13 cellular contexts compared by ENCODE assay signal in genomic region chr16:20762404-20763123, GRCh38. TPM values are rescaled to one million over a fixed set of nuclear protein-coding genes. Genes with fewer than 3 reads are reported as not detected.
A peak's percentile ranks its signal among the peaks of the same experiment; 100 is the strongest.
DNase-seq lines count a peak whose midpoint lies in the region; ATAC-seq, FAIRE-seq and TF ChIP-seq lines count a peak whose summit lies in the region.
"Had no signal": no experiment of that assay in that cellular context is flagged by ENCODE, and none has a peak within 500 bp of the region (broad histone marks: within the 10 kb centered on the region; RNA-seq: fewer than 3 reads in every experiment).

No MANE protein-coding gene starts in this region.

- H3K4me3 ChIP-seq in kidney (ENCODE audit: low read length in 2 of 2) (peak overlapping the region in 1 of 2 donors; percentile 65), MG63 (no peak overlapping the region; the same call in 1 of the 2 replicates), BE2C (ENCODE audit: low read depth, low read length) (no peak overlapping the region)

- H3K9ac ChIP-seq in kidney (ENCODE audit: low read length in 2 of 2): peak overlapping the region in 1 of 2 donors; percentile 63

- no peaks in the 10 kb centered on the region for H3K27me3 Mint-ChIP-seq in activated CD8-positive, alpha-beta memory T cell treated with anti-CD3 and anti-CD28 coated beads, Interleukin-2, amount 10 ng/mL, durations not matched to agents 7 days and 5 days
- peaks cover 6% of the 10 kb centered on the region for H3K27me3 Mint-ChIP-seq in WTC11 (ENCODE audit: low read depth)
- H3K27me3 Mint-ChIP-seq in stimulated activated naive CD8-positive, alpha-beta T cell treated with anti-CD3 and anti-CD28 coated beads, Interleukin-15, amount 100 ng/mL, for 72 hours: no peaks in the 10 kb centered on the region

- H3K9me3 ChIP-seq in kidney (ENCODE audit: control insufficient read depth in 1 of 2, low read length in 2 of 2) (no peaks in the 10 kb centered on the region), MG63 (peaks cover 6% of the 10 kb centered on the region; the same call in 1 of the 2 replicates), BE2C (no peaks in the 10 kb centered on the region)
- H3K9me3 ChIP-seq: esophagus squamous epithelium had no signal

- TF ChIP-seq CTCF in WTC11 (IDR thresholded peaks at IDR 0.05) (no peak), kidney (IDR thresholded peaks at IDR 0.05; ENCODE audit: borderline replicate concordance, extremely low read depth, insufficient read depth) (no peak), BE2C (IDR thresholded peaks at IDR 0.05; ENCODE audit: low read depth, low read length) (no peak)

- peaks cover 5% of the 10 kb centered on the region for H3K9me3 Mint-ChIP-seq in activated CD8-positive, alpha-beta memory T cell treated with anti-CD3 and anti-CD28 coated beads, Interleukin-2, amount 10 ng/mL, durations not matched to agents 7 days and 5 days (ENCODE audit: low read depth)
- H3K9me3 Mint-ChIP-seq in WTC11: peaks cover 25% of the 10 kb centered on the region
- H3K9me3 Mint-ChIP-seq in stimulated activated naive CD8-positive, alpha-beta T cell treated with anti-CD3 and anti-CD28 coated beads, Interleukin-15, amount 100 ng/mL, for 72 hours: peaks cover 0 to 16% of the 10 kb centered on the region in 2 donors

- intact Hi-C loops in kidney (cut with DNase I): no loop called here

- POLR2A ChIA-PET in WTC11 (lab: Charles Lee): no interaction called here

- H3K27me3 ChIP-seq in MG63 (peaks cover 14% of the 10 kb centered on the region), BE2C (0 out of 2 replicates have a peak, but pooled peaks cover 3% of the 10 kb centered on the region)
- H3K27me3 ChIP-seq: esophagus squamous epithelium had no signal

- CTCF ChIA-PET in activated CD8-positive, alpha-beta memory T cell treated with anti-CD3 and anti-CD28 coated beads, Interleukin-2, amount 10 ng/mL, durations not matched to agents 7 days and 5 days (lab: Charles Lee): interaction anchor here (0.7 to 1.3 kb wide), 2 partner anchors 22 to 103 kb away, joined by 3 to 4 read pairs; no protein-coding TSS in a partner anchor
- CTCF ChIA-PET in WTC11 (lab: Charles Lee): interaction anchor here (1.0 kb wide), 2 partner anchors 11 to 1161 kb away, joined by 3 to 4 read pairs; no protein-coding TSS in a partner anchor

- H3K36me3 ChIP-seq in kidney (ENCODE audit: control insufficient read depth in 1 of 2, insufficient read depth in 2 of 2, low read length in 2 of 2): no peaks in the 10 kb centered on the region
- no peaks in the 10 kb centered on the region for H3K36me3 ChIP-seq in MG63
- H3K36me3 ChIP-seq in BE2C: no peaks in the 10 kb centered on the region
- H3K36me3 ChIP-seq: esophagus squamous epithelium had no signal

- H3K4me1 Mint-ChIP-seq in activated CD8-positive, alpha-beta memory T cell treated with anti-CD3 and anti-CD28 coated beads, Interleukin-2, amount 10 ng/mL, durations not matched to agents 7 days and 5 days: peaks cover 23% of the 10 kb centered on the region
- peaks cover 18% of the 10 kb centered on the region for H3K4me1 Mint-ChIP-seq in WTC11
- H3K4me1 Mint-ChIP-seq in stimulated activated naive CD8-positive, alpha-beta T cell treated with anti-CD3 and anti-CD28 coated beads, Interleukin-15, amount 100 ng/mL, for 72 hours: peaks cover 29% of the 10 kb centered on the region

- peak overlapping the region; percentile 88 to 92 for H3K27ac ChIP-seq in kidney (ENCODE audit: low read depth in 2 of 2, low read length in 2 of 2)

- DNase-seq in activated CD8-positive, alpha-beta memory T cell treated with anti-CD3 and anti-CD28 coated beads, Interleukin-2, amount 10 ng/mL, durations not matched to agents 7 days and 5 days: no peak
- no peak for DNase-seq in activated CD8-positive, alpha-beta memory T cell treated with anti-CD3 and anti-CD28 coated beads, Interleukin-2, amount 50 U/mL, for 4 hours
- DNase-seq in WTC11 (ENCODE audit: low spot score) (no peak), kidney (no peak), MG63 (no peak), NCI-H82 treated with DMSO at 0.1 percent for 48 hours (lab: John Stamatoyannopoulos, UW; ENCODE audit: unreplicated experiment) (no peak), BE2C (no peak)
- DNase-seq in stimulated activated naive CD8-positive, alpha-beta T cell treated with anti-CD3 and anti-CD28 coated beads, Interleukin-15, amount 100 ng/mL, for 72 hours: no peak
- DNase-seq: DND-41, esophagus squamous epithelium, RPMI8226 had no signal

- H3K36me3 Mint-ChIP-seq in activated CD8-positive, alpha-beta memory T cell treated with anti-CD3 and anti-CD28 coated beads, Interleukin-2, amount 10 ng/mL, durations not matched to agents 7 days and 5 days: peaks cover 10% of the 10 kb centered on the region
- peaks cover 8% of the 10 kb centered on the region; the same call in 1 of the 2 replicates for H3K36me3 Mint-ChIP-seq in WTC11

- no peak for FAIRE-seq in kidney (lab: Jason Lieb, UNC)
- FAIRE-seq: HTR-8/SVneo, TTC549 had no signal

- peaks cover 2 to 25% of the 10 kb centered on the region in 2 donors for H3K4me1 ChIP-seq in kidney (ENCODE audit: control insufficient read depth in 1 of 2, insufficient read depth in 1 of 2, low read depth in 1 of 2, low read length in 2 of 2)
- no peaks in the 10 kb centered on the region for H3K4me1 ChIP-seq in BE2C

- no peak for ATAC-seq in activated CD8-positive, alpha-beta memory T cell treated with anti-CD3 and anti-CD28 coated beads, Interleukin-2, amount 10 ng/mL, durations not matched to agents 7 days and 5 days
- ATAC-seq in WTC11: no peak
- ATAC-seq in stimulated activated naive CD8-positive, alpha-beta T cell treated with anti-CD3 and anti-CD28 coated beads, Interleukin-15, amount 100 ng/mL, for 72 hours: no peak

- peak overlapping the region; percentile 92 for H3K27ac Mint-ChIP-seq in activated CD8-positive, alpha-beta memory T cell treated with anti-CD3 and anti-CD28 coated beads, Interleukin-2, amount 10 ng/mL, durations not matched to agents 7 days and 5 days
- H3K27ac Mint-ChIP-seq in WTC11: no peak overlapping the region
- H3K27ac Mint-ChIP-seq in stimulated activated naive CD8-positive, alpha-beta T cell treated with anti-CD3 and anti-CD28 coated beads, Interleukin-15, amount 100 ng/mL, for 72 hours: peak overlapping the region in 1 of 2 donors; percentile 95

- H3K4me3 Mint-ChIP-seq in activated CD8-positive, alpha-beta memory T cell treated with anti-CD3 and anti-CD28 coated beads, Interleukin-2, amount 10 ng/mL, durations not matched to agents 7 days and 5 days: peak overlapping the region; percentile 85
- peak overlapping the region; percentile 79; the same call in 1 of the 2 replicates for H3K4me3 Mint-ChIP-seq in WTC11
- H3K4me3 Mint-ChIP-seq in stimulated activated naive CD8-positive, alpha-beta T cell treated with anti-CD3 and anti-CD28 coated beads, Interleukin-15, amount 100 ng/mL, for 72 hours: peak overlapping the region; percentile 80 to 90

RNA-seq across cellular contexts. Expression of gene ACSM3, which starts 1.2 kb away (rescaled TPM):
- total RNA-seq in activated CD8-positive, alpha-beta memory T cell treated with anti-CD3 and anti-CD28 coated beads, Interleukin-2, amount 10 ng/mL, durations not matched to agents 7 days and 5 days: 10 to 100 TPM in 1 of 2 experiments, 1 to 10 TPM in 1; 9.4 to 10.1 TPM
- total RNA-seq in WTC11 (2021): 5.0 to 6.5 TPM (median 6.5 TPM) in 3 replicates
- total RNA-seq in kidney: 31.5 TPM
- polyA plus RNA-seq in kidney (ENCODE audit: insufficient read depth, low read depth, low replicate concordance): 139 TPM
- total RNA-seq in MG63 (2014; rRNA removed; shearing (Covaris generic); ENCODE audit: low replicate concordance): 0.23 TPM in 1 of 2 replicates, not detected in the other
- 1.2 TPM for polyA plus RNA-seq in BE2C (2012; ENCODE audit: insufficient read depth, insufficient read length, low read depth)

RNA-seq across cellular contexts. Expression of gene THUMPD1, which starts 20.9 kb away (rescaled TPM):
- 10 to 100 TPM; 38.5 to 43.7 TPM for total RNA-seq in activated CD8-positive, alpha-beta memory T cell treated with anti-CD3 and anti-CD28 coated beads, Interleukin-2, amount 10 ng/mL, durations not matched to agents 7 days and 5 days
- total RNA-seq in WTC11 (2021) (40.8 to 48.5 TPM (median 44.6 TPM) in 3 replicates), kidney (45.8 TPM)
- polyA plus RNA-seq in kidney (ENCODE audit: insufficient read depth, low read depth, low replicate concordance): 16.8 TPM
- total RNA-seq in MG63 (2014; rRNA removed; shearing (Covaris generic); ENCODE audit: low replicate concordance): 37.5 and 37.9 TPM in 2 replicates
- 43.0 TPM for polyA plus RNA-seq in BE2C (2012; ENCODE audit: insufficient read depth, insufficient read length, low read depth)

RNA-seq across cellular contexts. Expression of gene ERI2, which starts 43.7 kb away (rescaled TPM):
- 10 to 100 TPM; 20.1 to 21.6 TPM for total RNA-seq in activated CD8-positive, alpha-beta memory T cell treated with anti-CD3 and anti-CD28 coated beads, Interleukin-2, amount 10 ng/mL, durations not matched to agents 7 days and 5 days
- 15.7 to 18.3 TPM (median 16.9 TPM) in 3 replicates for total RNA-seq in WTC11 (2021)
- total RNA-seq in kidney: 14.3 TPM
- polyA plus RNA-seq in kidney (ENCODE audit: insufficient read depth, low read depth, low replicate concordance): 7.1 TPM
- 14.1 and 24.4 TPM in 2 replicates for total RNA-seq in MG63 (2014; rRNA removed; shearing (Covaris generic); ENCODE audit: low replicate concordance)
- polyA plus RNA-seq in BE2C (2012; ENCODE audit: insufficient read depth, insufficient read length, low read depth): 10.5 TPM

RNA-seq across cellular contexts. Expression of gene REXO5, which starts 43.8 kb away (rescaled TPM):
- total RNA-seq in activated CD8-positive, alpha-beta memory T cell treated with anti-CD3 and anti-CD28 coated beads, Interleukin-2, amount 10 ng/mL, durations not matched to agents 7 days and 5 days: 10 to 100 TPM; 18.7 to 24.7 TPM
- 8.5 to 10.5 TPM (median 9.2 TPM) in 3 replicates for total RNA-seq in WTC11 (2021)
- 2.1 TPM for total RNA-seq in kidney
- polyA plus RNA-seq in kidney (ENCODE audit: insufficient read depth, low read depth, low replicate concordance): 1.6 TPM
- 16.2 and 28.8 TPM in 2 replicates for total RNA-seq in MG63 (2014; rRNA removed; shearing (Covaris generic); ENCODE audit: low replicate concordance)
- polyA plus RNA-seq in BE2C (2012; ENCODE audit: insufficient read depth, insufficient read length, low read depth): 0.76 TPM
